Comparison of ENCODE assay signal across 16 cellular contexts in the genomic region with DNA sequence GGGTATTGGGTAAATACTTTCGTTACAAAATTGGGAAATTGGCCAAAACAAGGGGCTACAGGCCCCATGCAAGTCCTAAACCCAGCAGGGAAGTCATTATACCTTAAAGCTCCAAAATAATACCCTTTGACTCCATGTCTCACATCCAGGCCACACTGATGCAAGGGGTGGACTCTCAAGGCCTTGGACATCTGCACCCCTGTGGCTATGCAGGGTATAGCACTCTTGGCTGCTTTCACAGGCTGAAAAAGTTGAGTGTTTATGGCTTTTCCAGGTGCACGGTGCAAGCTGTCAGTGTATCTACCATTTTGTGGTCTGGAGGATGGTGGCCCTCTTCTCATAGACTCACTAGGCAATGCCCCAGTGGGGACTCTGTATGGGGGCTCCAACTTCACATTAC.
DNase-seq lines count a peak whose midpoint lies in the region; ATAC-seq and TF ChIP-seq lines count a peak whose summit lies in the region.
"Had no signal": no experiment of that assay in that cellular context is flagged by ENCODE, and none has a peak within 500 bp of the region (broad histone marks: within the 10 kb centered on the region; RNA-seq: fewer than 3 reads in every experiment).

No MANE protein-coding gene starts in this region.

- H3K9me3 ChIP-seq in mammary epithelial cell (replicated peaks; ENCODE audit: insufficient read depth, low read length) = peaks cover 4% of the 10 kb centered on the region
- H3K9me3 ChIP-seq in transverse colon = no peaks in the 10 kb centered on the region

- intact Hi-C loops in MCF 10A (cut with micrococcal nuclease) (no loop called here), mammary epithelial cell (cut with micrococcal nuclease) (no loop called here), transverse colon (cut with DNase I; ENCODE audit: low total_unique reads) (no loop called here)

- TF ChIP-seq POLR2A in transverse colon (IDR thresholded peaks at IDR 0.05) = no peak

- DNase-seq in MCF 10A (ENCODE audit: unreplicated experiment) (no peak), mammary epithelial cell (no peak), astrocyte of the cerebellum (ENCODE audit: low read depth) (no peak), occipital lobe (lab: John Stamatoyannopoulos, UW) (no peak), transverse colon (no peak)
- DNase-seq in stimulated activated naive CD8-positive, alpha-beta T cell treated with anti-CD3 and anti-CD28 coated beads, Interleukin-15, amount 100 ng/mL, for 72 hours = no peak
- no peak for DNase-seq in activated CD8-positive, alpha-beta memory T cell treated with anti-CD3 and anti-CD28 coated beads, Interleukin-2, amount 50 U/mL, for 4 hours
- DNase-seq: activated CD4-positive, alpha-beta T cell treated with anti-CD3 and anti-CD28 coated beads, Interleukin-2, amount 50 U/mL, for 4 hours; activated naive CD8-positive, alpha-beta T cell treated with anti-CD3 and anti-CD28 coated beads for 36 hours; AML-193; foreskin fibroblast; GDM1; NCI-H1436 had no signal

- peak; percentile 58 for ATAC-seq in HG02840 (IDR thresholded peaks at IDR 0.05; ENCODE audit: low FRiP score, unreplicated experiment)
- peak; percentile 35 for ATAC-seq in stimulated activated naive CD8-positive, alpha-beta T cell treated with anti-CD3 and anti-CD28 coated beads, Interleukin-15, amount 100 ng/mL, for 72 hours

- peaks cover 13% of the 10 kb centered on the region for H3K9me3 Mint-ChIP-seq in MCF 10A (ENCODE audit: unreplicated experiment)
- H3K9me3 Mint-ChIP-seq in stimulated activated naive CD8-positive, alpha-beta T cell treated with anti-CD3 and anti-CD28 coated beads, Interleukin-15, amount 100 ng/mL, for 72 hours = peaks cover 0 to 5% of the 10 kb centered on the region in 2 donors

- TF ChIP-seq CTCF in MCF 10A (IDR thresholded peaks at IDR 0.05; ENCODE audit: unreplicated experiment) (peak; percentile 13), mammary epithelial cell (conservative IDR thresholded peaks at IDR 0.05 in 1 of 2, IDR thresholded peaks at IDR 0.05 in 1 of 2; ENCODE audit: extremely low read depth in 1 of 2, insufficient read depth in 1 of 2, low read depth in 1 of 2, low read length in 2 of 2) (peak in 1 of 2 donors; percentile 23), astrocyte of the cerebellum (IDR thresholded peaks at IDR 0.05; ENCODE audit: low read depth, low read length, missing control alignments) (peak; percentile 4), transverse colon (IDR thresholded peaks at IDR 0.05) (no peak)

- in situ Hi-C loops in mammary epithelial cell (cut with MboI; ENCODE audit: low sequenced_read_pairs in 2 of 2) (no loop called here), astrocyte of the cerebellum (cut with HindIII; ENCODE audit: low sequenced_read_pairs) (no loop called here), transverse colon (cut with MboI; ENCODE audit: low pct_ligation_motif_present in 1 of 4, low pct_unique_long_range_greater_than_20kb in 1 of 4, low sequenced_read_pairs in 3 of 4) (no loop called here)

- no peaks in the 10 kb centered on the region for H3K27me3 Mint-ChIP-seq in MCF 10A (ENCODE audit: insufficient read depth, unreplicated experiment)
- H3K27me3 Mint-ChIP-seq in stimulated activated naive CD8-positive, alpha-beta T cell treated with anti-CD3 and anti-CD28 coated beads, Interleukin-15, amount 100 ng/mL, for 72 hours = no peaks in the 10 kb centered on the region
- H3K27me3 Mint-ChIP-seq: activated naive CD8-positive, alpha-beta T cell treated with anti-CD3 and anti-CD28 coated beads for 36 hours; dendritic cell treated with granulocyte-macrophage colony-stimulating factor and Interleukin-4, amounts not matched to agents 40 ng/mL and 50 ng/mL, for 4 days had no signal

- H3K79me2 ChIP-seq in mammary epithelial cell (ENCODE audit: insufficient read depth, low read length) = no peaks in the 10 kb centered on the region

- H3K36me3 ChIP-seq in mammary epithelial cell (ENCODE audit: insufficient read depth, low read length) (no peaks in the 10 kb centered on the region), transverse colon (no peaks in the 10 kb centered on the region)

- no peaks in the 10 kb centered on the region for H4K20me1 ChIP-seq in mammary epithelial cell (ENCODE audit: insufficient read depth, low read length)

- no peaks in the 10 kb centered on the region for H3K36me3 Mint-ChIP-seq in MCF 10A (ENCODE audit: insufficient read depth, unreplicated experiment)
- H3K36me3 Mint-ChIP-seq: activated naive CD8-positive, alpha-beta T cell treated with anti-CD3 and anti-CD28 coated beads for 36 hours had no signal

- 33% methylated on average over 2 of the region's 2 CpGs for WGBS in mammary epithelial cell (ENCODE audit: low coverage, missing lambda C conversion rate)
- 52% methylated on average over 2 of the region's 2 CpGs; no CpG with 5 or more reads in 1 of the 2 donors for WGBS in transverse colon (ENCODE audit: low coverage in 1 of 2), 2 donors

- H3K4me3 ChIP-seq in mammary epithelial cell (replicated peaks in 1 of 3; ENCODE audit: insufficient read depth in 1 of 3, low read depth in 2 of 3, low read length in 3 of 3) (no peak overlapping the region), astrocyte of the cerebellum (ENCODE audit: low read depth, low read length) (no peak overlapping the region), transverse colon (no peak overlapping the region)

- no peak overlapping the region for H3K4me3 Mint-ChIP-seq in MCF 10A (ENCODE audit: unreplicated experiment)
- H3K4me3 Mint-ChIP-seq in stimulated activated naive CD8-positive, alpha-beta T cell treated with anti-CD3 and anti-CD28 coated beads, Interleukin-15, amount 100 ng/mL, for 72 hours = no peak overlapping the region
- H3K4me3 Mint-ChIP-seq: activated naive CD8-positive, alpha-beta T cell treated with anti-CD3 and anti-CD28 coated beads for 36 hours; dendritic cell treated with granulocyte-macrophage colony-stimulating factor and Interleukin-4, amounts not matched to agents 40 ng/mL and 50 ng/mL, for 4 days; nephron had no signal

- dilution Hi-C loops in mammary epithelial cell (cut with HindIII; ENCODE audit: low sequenced_read_pairs) = no loop called here

- H3K4me1 Mint-ChIP-seq in MCF 10A (ENCODE audit: insufficient read depth, unreplicated experiment) = peaks cover under 1% of the 10 kb centered on the region
- no peaks in the 10 kb centered on the region for H3K4me1 Mint-ChIP-seq in stimulated activated naive CD8-positive, alpha-beta T cell treated with anti-CD3 and anti-CD28 coated beads, Interleukin-15, amount 100 ng/mL, for 72 hours
- H3K4me1 Mint-ChIP-seq: activated naive CD8-positive, alpha-beta T cell treated with anti-CD3 and anti-CD28 coated beads for 36 hours; nephron had no signal

- no peak overlapping the region for H2AFZ ChIP-seq in mammary epithelial cell (ENCODE audit: low read depth, low read length)

- POLR2A ChIA-PET in MCF 10A (lab: Yijun Ruan, JAX) = no interaction called here

- no peaks in the 10 kb centered on the region for H3K27me3 ChIP-seq in mammary epithelial cell (ENCODE audit: insufficient read depth, low read length)
- H3K27me3 ChIP-seq in transverse colon = no peaks in the 10 kb centered on the region

- BruUV-seq in MCF 10A (replicated peaks; lab: Mats Ljungman, UMichigan) (no TSS peak), mammary epithelial cell (replicated peaks; lab: Mats Ljungman, UMichigan) (no TSS peak)

- TF ChIP-seq EP300 in transverse colon (IDR thresholded peaks at IDR 0.05; ENCODE audit: low read depth) = no peak

- no peak overlapping the region for H3K27ac Mint-ChIP-seq in MCF 10A (ENCODE audit: low read depth, unreplicated experiment)
- no peak overlapping the region for H3K27ac Mint-ChIP-seq in stimulated activated naive CD8-positive, alpha-beta T cell treated with anti-CD3 and anti-CD28 coated beads, Interleukin-15, amount 100 ng/mL, for 72 hours
- H3K27ac Mint-ChIP-seq: activated naive CD8-positive, alpha-beta T cell treated with anti-CD3 and anti-CD28 coated beads for 36 hours; dendritic cell treated with granulocyte-macrophage colony-stimulating factor and Interleukin-4, amounts not matched to agents 40 ng/mL and 50 ng/mL, for 4 days; nephron had no signal

- H3K27ac ChIP-seq in mammary epithelial cell (ENCODE audit: insufficient read depth, low read depth, low read length) (no peak overlapping the region), transverse colon (no peak overlapping the region)

- H3K4me2 ChIP-seq in mammary epithelial cell (ENCODE audit: insufficient read depth, low read depth, low read length) = no peak overlapping the region

- H3K9ac ChIP-seq in mammary epithelial cell (ENCODE audit: insufficient read depth, low read length) = no peak overlapping the region

- H3K4me1 ChIP-seq in mammary epithelial cell (ENCODE audit: insufficient read depth, low read length) = no peaks in the 10 kb centered on the region
- no peaks in the 10 kb centered on the region for H3K4me1 ChIP-seq in transverse colon

- CTCF ChIA-PET in MCF 10A (lab: Yijun Ruan, JAX) = no interaction called here
- CTCF ChIA-PET in mammary epithelial cell (lab: Charles Lee; ENCODE audit: low non-redundant PET) = no interaction called here

Comparison
In these comparisons a context has a peak if more than half of its experiments do, and no peak if none do; other contexts are left out.
1. CTCF ChIP-seq: peak in MCF 10A (single experiment) and astrocyte of the cerebellum (single experiment); none in transverse colon (0 of 5).